In the genomic region with DNA sequence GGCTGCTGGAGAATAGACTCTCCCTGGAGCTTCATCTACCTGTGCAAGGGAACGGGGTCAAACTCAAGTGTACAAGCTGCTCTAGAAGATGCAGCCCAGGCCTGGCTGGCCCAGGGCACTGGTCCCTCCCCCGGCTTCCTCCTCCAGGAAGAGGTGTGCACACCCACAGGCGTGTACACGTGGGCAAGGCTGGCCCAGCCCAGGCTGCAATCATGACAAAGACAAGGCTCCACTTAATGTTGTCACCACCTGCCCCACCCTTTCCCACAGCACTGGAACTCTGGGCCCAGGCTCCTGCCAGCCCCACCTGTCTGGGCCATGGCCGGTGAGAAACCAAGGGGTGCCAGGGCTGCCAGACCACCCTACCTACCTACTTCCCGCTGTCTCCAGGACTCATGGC, we compare ENCODE assay signal across 1 cellular context.
TF ChIP-seq lines count a peak whose summit lies in the region.

No MANE protein-coding gene starts in this region.

TF ChIP-seq in HepG2, 621 proteins besides CTCF, POLR2A, EP300 and RAD21:
- TF ChIP-seq, protein P1, sequence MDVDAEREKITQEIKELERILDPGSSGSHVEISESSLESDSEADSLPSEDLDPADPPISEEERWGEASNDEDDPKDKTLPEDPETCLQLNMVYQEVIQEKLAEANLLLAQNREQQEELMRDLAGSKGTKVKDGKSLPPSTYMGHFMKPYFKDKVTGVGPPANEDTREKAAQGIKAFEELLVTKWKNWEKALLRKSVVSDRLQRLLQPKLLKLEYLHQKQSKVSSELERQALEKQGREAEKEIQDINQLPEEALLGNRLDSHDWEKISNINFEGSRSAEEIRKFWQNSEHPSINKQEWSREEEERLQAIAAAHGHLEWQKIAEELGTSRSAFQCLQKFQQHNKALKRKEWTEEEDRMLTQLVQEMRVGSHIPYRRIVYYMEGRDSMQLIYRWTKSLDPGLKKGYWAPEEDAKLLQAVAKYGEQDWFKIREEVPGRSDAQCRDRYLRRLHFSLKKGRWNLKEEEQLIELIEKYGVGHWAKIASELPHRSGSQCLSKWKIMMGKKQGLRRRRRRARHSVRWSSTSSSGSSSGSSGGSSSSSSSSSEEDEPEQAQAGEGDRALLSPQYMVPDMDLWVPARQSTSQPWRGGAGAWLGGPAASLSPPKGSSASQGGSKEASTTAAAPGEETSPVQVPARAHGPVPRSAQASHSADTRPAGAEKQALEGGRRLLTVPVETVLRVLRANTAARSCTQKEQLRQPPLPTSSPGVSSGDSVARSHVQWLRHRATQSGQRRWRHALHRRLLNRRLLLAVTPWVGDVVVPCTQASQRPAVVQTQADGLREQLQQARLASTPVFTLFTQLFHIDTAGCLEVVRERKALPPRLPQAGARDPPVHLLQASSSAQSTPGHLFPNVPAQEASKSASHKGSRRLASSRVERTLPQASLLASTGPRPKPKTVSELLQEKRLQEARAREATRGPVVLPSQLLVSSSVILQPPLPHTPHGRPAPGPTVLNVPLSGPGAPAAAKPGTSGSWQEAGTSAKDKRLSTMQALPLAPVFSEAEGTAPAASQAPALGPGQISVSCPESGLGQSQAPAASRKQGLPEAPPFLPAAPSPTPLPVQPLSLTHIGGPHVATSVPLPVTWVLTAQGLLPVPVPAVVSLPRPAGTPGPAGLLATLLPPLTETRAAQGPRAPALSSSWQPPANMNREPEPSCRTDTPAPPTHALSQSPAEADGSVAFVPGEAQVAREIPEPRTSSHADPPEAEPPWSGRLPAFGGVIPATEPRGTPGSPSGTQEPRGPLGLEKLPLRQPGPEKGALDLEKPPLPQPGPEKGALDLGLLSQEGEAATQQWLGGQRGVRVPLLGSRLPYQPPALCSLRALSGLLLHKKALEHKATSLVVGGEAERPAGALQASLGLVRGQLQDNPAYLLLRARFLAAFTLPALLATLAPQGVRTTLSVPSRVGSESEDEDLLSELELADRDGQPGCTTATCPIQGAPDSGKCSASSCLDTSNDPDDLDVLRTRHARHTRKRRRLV (CRISPR knock-in tag; IDR thresholded peaks at IDR 0.05) = no peak
- TF ChIP-seq ZNF660 (CRISPR knock-in tag; IDR thresholded peaks at IDR 0.05; ENCODE audit: borderline replicate concordance, low read depth) = no peak
